In the genomic region with DNA sequence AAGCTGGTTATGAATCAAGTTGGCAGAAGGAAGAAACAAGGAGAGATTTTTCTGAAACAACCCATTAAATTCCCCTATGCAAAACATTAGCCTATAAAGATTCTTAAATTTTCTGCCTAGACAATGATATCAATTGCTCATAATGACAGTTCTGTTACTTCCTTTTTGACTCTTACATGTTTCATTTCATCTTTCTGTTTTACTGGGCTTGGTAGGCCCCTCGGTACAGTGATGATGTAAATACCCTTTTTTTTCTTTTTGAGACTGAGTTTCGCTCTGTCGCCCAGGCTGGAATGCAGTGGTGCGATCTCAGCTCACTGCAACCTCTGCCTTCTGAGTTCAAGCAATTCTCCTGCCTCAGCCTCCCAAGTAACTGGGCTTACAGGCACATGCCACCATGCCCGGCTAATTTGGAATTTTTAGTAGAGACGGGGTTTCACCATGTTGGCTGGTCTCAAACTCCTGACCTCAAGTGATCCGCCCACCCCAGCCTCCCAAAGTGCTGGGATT, we compare ENCODE assay signal across 8 cellular contexts.
A peak's percentile ranks its signal among the peaks of the same experiment; 100 is the strongest.
DNase-seq lines count a peak whose midpoint lies in the region; ATAC-seq and TF ChIP-seq lines count a peak whose summit lies in the region.
"Not testable (repeated sequence)": the region's sequence is repeated elsewhere in the genome, so short reads cannot be mapped to it uniquely, and the experiment has no call there.

No MANE protein-coding gene starts in this region.

- not testable (repeated sequence) for H3K27ac ChIP-seq in OCI-LY7 (ENCODE audit: low read depth, low read length, poor library complexity, severe bottlenecking)

- not testable (repeated sequence) for H3K9me3 ChIP-seq in OCI-LY7 (ENCODE audit: low read length)

- ATAC-seq in GM19023 (IDR thresholded peaks at IDR 0.05; ENCODE audit: unreplicated experiment) (peak; percentile 95), GM21447 (IDR thresholded peaks at IDR 0.05; ENCODE audit: unreplicated experiment) (peak; percentile 98), HG02884 (IDR thresholded peaks at IDR 0.05; ENCODE audit: unreplicated experiment) (peak; percentile 97), HG03354 (IDR thresholded peaks at IDR 0.05; ENCODE audit: poor library complexity, severe bottlenecking, unreplicated experiment) (peak; percentile 97)

- peak overlapping the region; percentile 53 for H3K27ac Mint-ChIP-seq in activated T-helper 2 cell treated with anti-CD3 and anti-CD28 coated beads, Interferon-gamma antibody, Interleukin-2, Interleukin-4, amounts not matched to agents 10 μg/mL and 5 μg/mL and 100 μg/mL, durations not matched to agents 14 hours and 24 hours and 36 hours

- not testable (repeated sequence) for H3K4me1 ChIP-seq in OCI-LY7 (ENCODE audit: insufficient read depth, low read length, poor library complexity, severe bottlenecking)

- peak overlapping the region; percentile 35 for H3K4me2 ChIP-seq in OCI-LY7 (ENCODE audit: low read length)

- not testable (repeated sequence) for H3K79me2 ChIP-seq in OCI-LY7 (ENCODE audit: insufficient read depth, low read depth, low read length)

- BruUV-seq in OCI-LY7 (replicated peaks; lab: Mats Ljungman, UMichigan): not testable (repeated sequence)

- not testable (repeated sequence) for H3K36me3 Mint-ChIP-seq in activated T-helper 2 cell treated with anti-CD3 and anti-CD28 coated beads, Interferon-gamma antibody, Interleukin-2, Interleukin-4, amounts not matched to agents 10 μg/mL and 5 μg/mL and 100 μg/mL, durations not matched to agents 14 hours and 24 hours and 36 hours (ENCODE audit: low read depth)

- intact Hi-C loops in OCI-LY7 (cut with micrococcal nuclease; ENCODE audit: unreplicated experiment): loop anchor here (2.0 kb wide), 1 partner anchor 20 kb away; no protein-coding TSS in a partner anchor
- intact Hi-C loops in activated T-helper 2 cell treated with anti-CD3 and anti-CD28 coated beads, Interferon-gamma antibody, Interleukin-2, Interleukin-4, amounts not matched to agents 10 μg/mL and 5 μg/mL and 100 μg/mL, durations not matched to agents 14 hours and 24 hours and 36 hours (cut with micrococcal nuclease): loop anchor here (1.0 to 10.0 kb wide), 5 partner anchors 58 to 406 kb away; no protein-coding TSS in a partner anchor

- not testable (repeated sequence) for H3K4me3 ChIP-seq in GM12864 (ENCODE audit: low read depth, low read length); OCI-LY7 (ENCODE audit: low read depth, low read length, poor library complexity, severe bottlenecking)

- peak; percentile 77 for DNase-seq in GM12864 (ENCODE audit: low read depth)
- DNase-seq in OCI-LY7 (ENCODE audit: low spot score): peak; percentile 24
- not testable (repeated sequence) for DNase-seq in activated T-helper 2 cell treated with anti-CD3 and anti-CD28 coated beads, Interferon-gamma antibody, Interleukin-2, Interleukin-4, amounts not matched to agents 10 μg/mL and 5 μg/mL and 100 μg/mL, durations not matched to agents 14 hours and 24 hours and 36 hours (ENCODE audit: low spot score)
- peak; percentile 38 for DNase-seq in stimulated activated CD4-positive, alpha-beta T cell treated with anti-CD3 and anti-CD28 coated beads, Interleukin-4, amount 100 ng/mL, for 24 hours

- CTCF ChIA-PET in OCI-LY7 (lab: Charles Lee; ENCODE audit: unreplicated experiment): not testable (repeated sequence)

- not testable (repeated sequence) for H4K20me1 ChIP-seq in OCI-LY7 (ENCODE audit: insufficient read depth, low read length)

- not testable (repeated sequence) for H3K9me2 ChIP-seq in OCI-LY7 (ENCODE audit: insufficient read depth, low read length)

- peaks cover 19% of the 10 kb centered on the region for H3K4me1 Mint-ChIP-seq in activated T-helper 2 cell treated with anti-CD3 and anti-CD28 coated beads, Interferon-gamma antibody, Interleukin-2, Interleukin-4, amounts not matched to agents 10 μg/mL and 5 μg/mL and 100 μg/mL, durations not matched to agents 14 hours and 24 hours and 36 hours (ENCODE audit: low read depth)

- peaks cover 24% of the 10 kb centered on the region for H3K27me3 Mint-ChIP-seq in activated T-helper 2 cell treated with anti-CD3 and anti-CD28 coated beads, Interferon-gamma antibody, Interleukin-2, Interleukin-4, amounts not matched to agents 10 μg/mL and 5 μg/mL and 100 μg/mL, durations not matched to agents 14 hours and 24 hours and 36 hours (ENCODE audit: low read depth)

- not testable (repeated sequence) for H3K36me3 ChIP-seq in OCI-LY7 (ENCODE audit: insufficient read depth, low read length)

- not testable (repeated sequence) for H3K9me3 Mint-ChIP-seq in activated T-helper 2 cell treated with anti-CD3 and anti-CD28 coated beads, Interferon-gamma antibody, Interleukin-2, Interleukin-4, amounts not matched to agents 10 μg/mL and 5 μg/mL and 100 μg/mL, durations not matched to agents 14 hours and 24 hours and 36 hours

- H2AFZ ChIP-seq in OCI-LY7 (ENCODE audit: low read length): 0 out of 2 replicates have a peak overlapping the region, but pooled peaks have one; percentile 6

- POLR2A ChIA-PET in OCI-LY7 (lab: Charles Lee): not testable (repeated sequence)

- TF ChIP-seq CTCF in GM12864 (IDR thresholded peaks at IDR 0.05; ENCODE audit: low read depth, low read length, missing control alignments); OCI-LY7 (conservative IDR thresholded peaks at IDR 0.05; ENCODE audit: low read length): not testable (repeated sequence)

- not testable (repeated sequence) for H3K4me3 Mint-ChIP-seq in activated T-helper 2 cell treated with anti-CD3 and anti-CD28 coated beads, Interferon-gamma antibody, Interleukin-2, Interleukin-4, amounts not matched to agents 10 μg/mL and 5 μg/mL and 100 μg/mL, durations not matched to agents 14 hours and 24 hours and 36 hours (ENCODE audit: low read depth)
